In genomic region chr5:96426831-96427230, GRCh38 we compare ENCODE assay signal across 29 cellular contexts. TPM values are rescaled to one million over a fixed set of nuclear protein-coding genes. Genes with fewer than 3 reads are reported as not detected.
"Had no signal": no experiment of that assay in that cellular context is flagged by ENCODE, and none has a peak within 500 bp of the region (broad histone marks: within the 10 kb centered on the region; RNA-seq: fewer than 3 reads in every experiment).

No MANE protein-coding gene starts in this region.

- H3K27me3 ChIP-seq: ovary, testis, vagina had no signal

- DNase-seq: kidney glomerular epithelial cell; left cardiac atrium; left ventricle myocardium superior; lower lobe of right lung; mammary epithelial cell; mesenchymal stem cell; mucosa of descending colon; naive thymus-derived CD4-positive, alpha-beta T cell; ovary; right cardiac atrium; stimulated activated CD4-positive, alpha-beta T cell treated with anti-CD3 and anti-CD28 coated beads, Interleukin-12 subunit alpha, Interleukin-12 subunit beta, amount 100 ng/mL, for 4 hours; stimulated activated CD4-positive, alpha-beta T cell treated with anti-CD3 and anti-CD28 coated beads, Interleukin-15, amount 100 ng/mL, for 24 hours; stimulated activated CD4-positive, alpha-beta T cell treated with anti-CD3 and anti-CD28 coated beads, Interleukin-2, amount 100 ng/mL, for 24 hours; stimulated activated CD4-positive, alpha-beta T cell treated with anti-CD3 and anti-CD28 coated beads, Interleukin-4, amount 100 ng/mL, for 1 hour; stimulated activated naive B cell treated with anti-CD40 and anti-IgM and Interleukin-4, amounts not matched to agents 10 μg/mL and 1 μg/mL and 100 μg/mL, for 72 hours; stimulated activated naive CD8-positive, alpha-beta T cell treated with anti-CD3 and anti-CD28 coated beads, Interleukin-15, Interleukin-2, amounts not matched to agents 100 U/mL and 50 U/mL, for 24 hours; stomach; testis; thyroid gland; transverse colon; upper lobe of left lung had no signal

- H3K36me3 ChIP-seq: lower lobe of right lung, ovary, stomach, thyroid gland, transverse colon, upper lobe of left lung, vagina had no signal

- H3K4me2 ChIP-seq: hepatocyte had no signal

- H3K27ac ChIP-seq: hepatocyte, lower lobe of right lung, ovary, skin epidermis, stomach, testis, thyroid gland, transverse colon, upper lobe of left lung, vagina had no signal

- H3K4me3 ChIP-seq: hepatocyte, lower lobe of right lung, mucosa of descending colon, ovary, skin epidermis, stomach, testis, thyroid gland, transverse colon, upper lobe of left lung, vagina had no signal

- H3K79me2 ChIP-seq: hepatocyte had no signal

- H3K4me1 ChIP-seq: lower lobe of right lung, testis, thyroid gland, vagina had no signal

- FAIRE-seq: keratinocyte had no signal

RNA-seq across cellular contexts. Expression of gene PCSK1, which starts 6.2 kb away (rescaled TPM):
- total RNA-seq: left lobe of liver; mammary epithelial cell; mesothelial cell of epicardium; naive thymus-derived CD4-positive, alpha-beta T cell; natural killer cell treated with Interleukin-12 subunit alpha and Interleukin-12 subunit beta and Interleukin-15 and Interleukin-18, amount 100 ng/mL, for 72 hours; renal cortical epithelial cell had no signal
- polyA plus RNA-seq: mammary epithelial cell; naive thymus-derived CD4-positive, alpha-beta T cell had no signal
